Comparison of ENCODE assay signal across 10 cellular contexts in genomic region chr17:45291170-45291805, GRCh38. TPM values are rescaled to one million over a fixed set of nuclear protein-coding genes. Genes with fewer than 3 reads are reported as not detected.
DNase-seq lines count a peak whose midpoint lies in the region; ATAC-seq and TF ChIP-seq lines count a peak whose summit lies in the region.
"Had no signal": no experiment of that assay in that cellular context is flagged by ENCODE, and none has a peak within 500 bp of the region (broad histone marks: within the 10 kb centered on the region; RNA-seq: fewer than 3 reads in every experiment).

No MANE protein-coding gene starts in this region.

- peak overlapping the region; percentile 39 for H3K27ac ChIP-seq in CD4-positive, CD25-positive, alpha-beta regulatory T cell (ENCODE audit: insufficient read depth, low read length, poor library complexity, severe bottlenecking)
- H3K27ac ChIP-seq in Karpas-422 (ENCODE audit: low read length) = peak overlapping the region; percentile 96

- no peaks in the 10 kb centered on the region for H3K27me3 Mint-ChIP-seq in CD4-positive, CD25-positive, alpha-beta regulatory T cell
- H3K27me3 Mint-ChIP-seq in brain (no peaks in the 10 kb centered on the region), natural killer cell (ENCODE audit: low read depth in 2 of 2) (no peaks in the 10 kb centered on the region)

- H4K20me1 ChIP-seq in Karpas-422 (ENCODE audit: insufficient read depth, low read depth, low read length) = no peaks in the 10 kb centered on the region

- no peak for DNase-seq in CD4-positive, CD25-positive, alpha-beta regulatory T cell
- DNase-seq in Karpas-422 = peak; percentile 90
- DNase-seq in natural killer cell = no peak

- TF ChIP-seq CTCF in brain (conservative IDR thresholded peaks at IDR 0.05) (no peak), natural killer cell (IDR thresholded peaks at IDR 0.05) (no peak)

- H3K9ac ChIP-seq in Karpas-422 (ENCODE audit: low read length) = peak overlapping the region; percentile 57

- H2AFZ ChIP-seq in Karpas-422 (ENCODE audit: low read length) = no peak overlapping the region

- peaks cover 58% of the 10 kb centered on the region for H3K79me2 ChIP-seq in Karpas-422 (ENCODE audit: low read length)

- H3K9me2 ChIP-seq in Karpas-422 (replicated peaks; ENCODE audit: insufficient read depth, low read length) = no peaks in the 10 kb centered on the region

- no peak for ATAC-seq in CD4-positive, CD25-positive, alpha-beta regulatory T cell (ENCODE audit: low read depth in 2 of 2)
- ATAC-seq in natural killer cell (no peak), HG02763 (IDR thresholded peaks at IDR 0.05; ENCODE audit: unreplicated experiment) (no peak), GM21515 (IDR thresholded peaks at IDR 0.05; ENCODE audit: unreplicated experiment) (no peak), HG03095 (IDR thresholded peaks at IDR 0.05; ENCODE audit: unreplicated experiment) (no peak), HG02852 (IDR thresholded peaks at IDR 0.05; ENCODE audit: unreplicated experiment) (no peak)

- peaks cover 23% of the 10 kb centered on the region for H3K36me3 Mint-ChIP-seq in CD4-positive, CD25-positive, alpha-beta regulatory T cell
- H3K36me3 Mint-ChIP-seq in brain (peaks cover 20% of the 10 kb centered on the region), natural killer cell (no peaks in the 10 kb centered on the region)

- no peak overlapping the region for H3K4me3 ChIP-seq in CD4-positive, CD25-positive, alpha-beta regulatory T cell (ENCODE audit: low read depth, low read length)
- no peak overlapping the region for H3K4me3 ChIP-seq in Karpas-422 (ENCODE audit: low read length)

- peaks cover 0 to 50% (median 25%) of the 10 kb centered on the region in 4 donors for H3K4me1 Mint-ChIP-seq in CD4-positive, CD25-positive, alpha-beta regulatory T cell
- H3K4me1 Mint-ChIP-seq in brain (peaks cover 98% of the 10 kb centered on the region), natural killer cell (peaks cover 46 to 58% of the 10 kb centered on the region in 2 donors)

- no peaks in the 10 kb centered on the region for H3K27me3 ChIP-seq in CD4-positive, CD25-positive, alpha-beta regulatory T cell (ENCODE audit: control insufficient read depth, insufficient read depth, low read length)
- H3K27me3 ChIP-seq in Karpas-422 (ENCODE audit: low read length) = no peaks in the 10 kb centered on the region

- intact Hi-C loops in natural killer cell (cut with micrococcal nuclease) = no loop called here

- peaks cover 67% of the 10 kb centered on the region for H3K36me3 ChIP-seq in CD4-positive, CD25-positive, alpha-beta regulatory T cell (ENCODE audit: control insufficient read depth, insufficient read depth, low read length)
- peaks cover 18% of the 10 kb centered on the region for H3K36me3 ChIP-seq in Karpas-422 (ENCODE audit: insufficient read depth, low read length)

- peaks cover 0 to 2% (median 0%) of the 10 kb centered on the region in 7 donors for H3K9me3 Mint-ChIP-seq in CD4-positive, CD25-positive, alpha-beta regulatory T cell
- H3K9me3 Mint-ChIP-seq in brain (no peaks in the 10 kb centered on the region), natural killer cell (no peaks in the 10 kb centered on the region)
- H3K9me3 Mint-ChIP-seq: neural crest cell had no signal

- H3K4me2 ChIP-seq in Karpas-422 (ENCODE audit: low read depth, low read length, poor library complexity, severe bottlenecking) = peak overlapping the region; percentile 63

- H3K4me3 Mint-ChIP-seq in CD4-positive, CD25-positive, alpha-beta regulatory T cell = peak overlapping the region in 1 of 4 donors; percentile 22
- H3K4me3 Mint-ChIP-seq in brain (peak overlapping the region in 3 of 5 experiments; percentile 14 to 48 (median 23)), natural killer cell (no peak overlapping the region)
- H3K4me3 Mint-ChIP-seq: neural crest cell had no signal

- no peaks in the 10 kb centered on the region for H3K9me3 ChIP-seq in CD4-positive, CD25-positive, alpha-beta regulatory T cell (ENCODE audit: control insufficient read depth in 2 of 2, low read length in 2 of 2)
- no peaks in the 10 kb centered on the region for H3K9me3 ChIP-seq in Karpas-422 (ENCODE audit: low read length)

- H3K4me1 ChIP-seq in CD4-positive, CD25-positive, alpha-beta regulatory T cell (ENCODE audit: control insufficient read depth, insufficient read depth, low read length, poor library complexity, severe bottlenecking) = peaks cover 23% of the 10 kb centered on the region
- peaks cover 64% of the 10 kb centered on the region for H3K4me1 ChIP-seq in Karpas-422 (ENCODE audit: low read length)

- H3K27ac Mint-ChIP-seq in CD4-positive, CD25-positive, alpha-beta regulatory T cell = peak overlapping the region in 2 of 3 donors; percentile 60 to 90
- H3K27ac Mint-ChIP-seq in brain = peak overlapping the region; percentile 2 to 99 (median 98)
- peak overlapping the region; percentile 65 to 78 for H3K27ac Mint-ChIP-seq in natural killer cell

RNA-seq across cellular contexts. Expression of gene MAP3K14, which starts 25.5 kb away (rescaled TPM):
- total RNA-seq in CD4-positive, CD25-positive, alpha-beta regulatory T cell = 61.3 TPM
- polyA plus RNA-seq in CD4-positive, CD25-positive, alpha-beta regulatory T cell = 1 to 10 TPM; 5.9 to 7.9 (median 6.7) TPM
- total RNA-seq in Karpas-422 (2014; rRNA removed; shearing (Covaris generic); ENCODE audit: low replicate concordance) = 7.6 and 12.0 TPM in 2 replicates
- polyA plus RNA-seq in brain (ENCODE audit: insufficient read depth, low read depth, low replicate concordance) = 6.8 TPM
- total RNA-seq in natural killer cell = 10 to 100 TPM; 28.0 to 31.9 (median 31.6) TPM

RNA-seq across cellular contexts. Expression of gene SPATA32, which starts 29.4 kb away (rescaled TPM):
- total RNA-seq in CD4-positive, CD25-positive, alpha-beta regulatory T cell = 0.20 TPM
- polyA plus RNA-seq in CD4-positive, CD25-positive, alpha-beta regulatory T cell = under 1 TPM in 2 of 4 donors, not detected in 2; 0.36 to 0.60 TPM
- total RNA-seq in Karpas-422 (2014; rRNA removed; shearing (Covaris generic); ENCODE audit: low replicate concordance) = not detected in 2 replicates
- polyA plus RNA-seq in brain (ENCODE audit: insufficient read depth, low read depth, low replicate concordance) = not detected
- total RNA-seq in natural killer cell = under 1 TPM in 1 of 3 donors, not detected in 2; 0.43 TPM
- total RNA-seq: fibroblast of villous mesenchyme had no signal
